ENCODE assay signal across 2 cellular contexts in the genomic region with DNA sequence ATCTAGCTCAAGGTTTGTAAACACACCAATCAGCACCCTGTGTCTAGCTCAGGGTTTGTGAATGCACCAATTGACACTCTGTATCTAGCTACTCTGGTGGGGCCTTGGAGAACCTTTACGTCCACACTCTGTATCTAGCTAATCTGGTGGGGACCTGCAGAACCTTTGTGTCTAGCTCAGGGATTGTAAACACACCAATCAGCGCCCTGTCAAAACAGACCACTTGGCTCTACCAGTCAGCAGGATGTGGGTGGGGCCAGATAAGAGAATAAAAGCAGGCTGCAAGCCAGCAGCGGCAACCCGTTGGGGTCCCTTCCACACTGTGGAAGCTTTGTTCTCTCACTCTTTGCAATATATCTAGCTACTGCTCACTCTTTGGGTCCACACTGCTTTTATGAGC. TPM values are rescaled to one million over a fixed set of nuclear protein-coding genes. Genes with fewer than 3 reads are reported as not detected.
DNase-seq lines count a peak whose midpoint lies in the region; ATAC-seq, FAIRE-seq and TF ChIP-seq lines count a peak whose summit lies in the region.
"Not testable (repeated sequence)": the region's sequence is repeated elsewhere in the genome, so short reads cannot be mapped to it uniquely, and the experiment has no call there.

No MANE protein-coding gene starts in this region.

- not testable (repeated sequence) for H3K9ac ChIP-seq in K562 (ENCODE audit: insufficient read depth in 1 of 2, low read depth in 2 of 2, low read length in 2 of 2); HepG2 (ENCODE audit: insufficient read depth, low read depth, low read length)

- not testable (repeated sequence) for TF ChIP-seq EP300 in K562 (IDR thresholded peaks at IDR 0.05; ENCODE audit: low read length); HepG2 (IDR thresholded peaks at IDR 0.05; ENCODE audit: low read depth in 2 of 2, low read length in 2 of 2); HepG2 (CRISPR knock-in tag; IDR thresholded peaks at IDR 0.05; ENCODE audit: borderline replicate concordance)

- 0 out of 2 replicates have a peak overlapping the region, but pooled peaks have one; percentile 51 for H2AFZ ChIP-seq in K562 (ENCODE audit: low read depth, low read length)
- not testable (repeated sequence) for H2AFZ ChIP-seq in HepG2 (ENCODE audit: low read length)

- not testable (repeated sequence) for ATAC-seq in K562, HepG2

- not testable (repeated sequence) for H3K36me3 ChIP-seq in K562 (ENCODE audit: control insufficient read depth, insufficient read depth, low read length); HepG2 (replicated peaks in 1 of 2; ENCODE audit: control insufficient read depth in 1 of 2, insufficient read depth in 2 of 2, low read length in 2 of 2)

- not testable (repeated sequence) for DNase-seq in K562 (ENCODE audit: extremely low read depth in 1 of 4, low spot score in 3 of 4); HepG2 (ENCODE audit: low spot score)

- in situ Hi-C loops in K562 (cut with MboI); HepG2 (cut with HindIII; ENCODE audit: extremely low pct_ligation_motif_present, low pct_unique_long_range_greater_than_20kb): not testable (repeated sequence)

- intact Hi-C loops in K562 (cut with micrococcal nuclease); HepG2 (cut with micrococcal nuclease; ENCODE audit: unreplicated experiment): not testable (repeated sequence)

- H3K9me1 ChIP-seq in K562 (ENCODE audit: control insufficient read depth, insufficient read depth, low read length): not testable (repeated sequence)

- not testable (repeated sequence) for H3K9me3 ChIP-seq in K562 (replicated peaks; ENCODE audit: control insufficient read depth, insufficient read depth, low read depth, low read length); HepG2 (ENCODE audit: low read length)

- TF ChIP-seq CTCF in K562 (IDR thresholded peaks at IDR 0.05 in 2 of 3, conservative IDR thresholded peaks at IDR 0.05 in 1 of 3; ENCODE audit: insufficient read depth in 2 of 3, low read depth in 1 of 3, low read length in 3 of 3); HepG2 (CRISPR knock-in tag; IDR thresholded peaks at IDR 0.05): not testable (repeated sequence)

- BruUV-seq in K562 (replicated peaks; lab: Mats Ljungman, UMichigan); HepG2 (replicated peaks; lab: Mats Ljungman, UMichigan): not testable (repeated sequence)

- not testable (repeated sequence) for TF ChIP-seq RAD21 in K562 (CRISPR knock-in tag; conservative IDR thresholded peaks at IDR 0.05 in 1 of 2, IDR thresholded peaks at IDR 0.05 in 1 of 2); HepG2 (CRISPR knock-in tag; IDR thresholded peaks at IDR 0.05)

- CTCF ChIA-PET in K562 (lab: Yijun Ruan, JAX; ENCODE audit: low intra/inter-chr PET ratio); HepG2 (lab: Yijun Ruan, JAX; ENCODE audit: low intra/inter-chr PET ratio, low total read pairs): not testable (repeated sequence)

- H3K79me2 ChIP-seq in K562 (ENCODE audit: control insufficient read depth, insufficient read depth, low read length); HepG2 (ENCODE audit: insufficient read depth, low read length): not testable (repeated sequence)

- POLR2A ChIA-PET in K562 (lab: Yijun Ruan, JAX); HepG2 (lab: Yijun Ruan, JAX): not testable (repeated sequence)

- FAIRE-seq in K562 (lab: Jason Lieb, UNC); HepG2 (lab: Jason Lieb, UNC): not testable (repeated sequence)

- not testable (repeated sequence) for H3K4me2 ChIP-seq in K562 (ENCODE audit: insufficient read depth, low read length)
- H3K4me2 ChIP-seq in HepG2 (ENCODE audit: low read depth, low read length): peak overlapping the region; percentile 23

- not testable (repeated sequence) for H3K27me3 ChIP-seq in K562 (ENCODE audit: control insufficient read depth in 2 of 2, insufficient read depth in 2 of 2, low read length in 2 of 2); HepG2 (ENCODE audit: control insufficient read depth in 1 of 2, insufficient read depth in 2 of 2, low read length in 2 of 2)

- not testable (repeated sequence) for H3K4me3 ChIP-seq in K562; HepG2 (replicated peaks in 1 of 3; ENCODE audit: insufficient read depth in 1 of 3, low read depth in 2 of 3, low read length in 3 of 3)

- not testable (repeated sequence) for TF ChIP-seq POLR2A in K562 (conservative IDR thresholded peaks at IDR 0.05); HepG2 (IDR thresholded peaks at IDR 0.05; ENCODE audit: insufficient read depth in 1 of 2, low read depth in 2 of 2, low read length in 2 of 2)

- H3K4me1 ChIP-seq in K562 (replicated peaks in 1 of 2; ENCODE audit: control insufficient read depth in 2 of 2, insufficient read depth in 2 of 2, low read length in 2 of 2): not testable (repeated sequence)
- peaks cover 12% of the 10 kb centered on the region; the same call in 1 of the 2 replicates for H3K4me1 ChIP-seq in HepG2 (ENCODE audit: insufficient read depth, low read length)

- 9% methylated on average over 4 of the region's 4 CpGs for WGBS in K562 (ENCODE audit: insufficient coverage, low coverage, missing lambda C conversion rate)
- 0% methylated on average over 2 of the region's 4 CpGs for WGBS in HepG2 (ENCODE audit: low lambda C conversion rate)

- not testable (repeated sequence) for H3K27ac ChIP-seq in K562 (ENCODE audit: extremely low read depth, low read depth, low read length); HepG2 (ENCODE audit: extremely low read length, insufficient read depth, low read length)

- not testable (repeated sequence) for H4K20me1 ChIP-seq in K562 (replicated peaks; ENCODE audit: control insufficient read depth, insufficient read depth, low read length); HepG2 (ENCODE audit: insufficient read depth, low read length)

TF ChIP-seq in HepG2, 621 proteins besides CTCF, POLR2A, EP300 and RAD21:
- TF ChIP-seq NFYC (CRISPR knock-in tag; IDR thresholded peaks at IDR 0.05) (peak; percentile 66), ZMYM4 (CRISPR knock-in tag; IDR thresholded peaks at IDR 0.05) (peak; percentile 67; the same call in 1 of the 2 replicates), NFYB (CRISPR knock-in tag; IDR thresholded peaks at IDR 0.05) (peak; percentile 59)
TF ChIP-seq in HepG2: peak in this region for 3; not testable (repeated sequence) for 618.

RNA-seq across cellular contexts. Expression of gene SCAF11, which starts 28.3 kb away (rescaled TPM):
- total RNA-seq in K562 (2011; cell fraction: chromatin; rRNA removed; ENCODE audit: low replicate concordance): 46.9 and 187 TPM in 2 replicates
- 28.3 and 42.1 TPM in 2 replicates for total RNA-seq in K562 (2011; cell fraction: nucleolus; rRNA removed)
- 70.9 and 120 TPM in 2 replicates for total RNA-seq in K562 (2011; cell fraction: nucleoplasm; rRNA removed)
- 63.6 and 78.3 TPM in 2 replicates for total RNA-seq in K562 (2014; rRNA removed)
- total RNA-seq in K562 (2014; rRNA removed; fragmentation: Illumina TruSeq; extraction: Trizol): 97.5 and 101 TPM in 2 replicates
- total RNA-seq in K562 (2015; rRNA removed; fragmentation: Illumina TruSeq; extraction: Trizol): 117 and 119 TPM in 2 replicates
- 74.4 and 80.8 TPM in 2 replicates for total RNA-seq in K562 (2021)
- 54.7 and 69.1 TPM in 2 replicates for polyA plus RNA-seq in K562 (2011; rRNA removed)
- 15.5 and 23.2 TPM in 2 replicates for polyA plus RNA-seq in K562 (2011; cell fraction: cytosol; rRNA removed)
- 28.4 and 31.1 TPM in 2 replicates for polyA plus RNA-seq in K562 (2011; cell fraction: nucleus; rRNA removed)
- 39.5 and 53.2 TPM in 2 replicates for polyA plus RNA-seq in K562 (2012)
- polyA plus RNA-seq in K562 (2014; fragmentation: Illumina TruSeq; extraction: Trizol): 70.8 and 80.0 TPM in 2 replicates
- polyA plus RNA-seq in K562 (2014; fragmentation: Nextera tagmentation; extraction: Ambion mirVana): 10 to 100 TPM; 30.4 to 35.7 TPM
- polyA plus RNA-seq in K562 (2014; rRNA removed): 62.8 and 87.1 TPM in 2 replicates
- 215 TPM in 2 replicates for polyA minus RNA-seq in K562 (2011; rRNA and poly(A)+ RNA removed)
- 55.8 and 59.7 TPM in 2 replicates for polyA minus RNA-seq in K562 (2011; cell fraction: cytosol; rRNA and poly(A)+ RNA removed)
- polyA minus RNA-seq in K562 (2011; cell fraction: nucleus; rRNA and poly(A)+ RNA removed): 58.6 and 108 TPM in 2 replicates
- total RNA-seq in HepG2 (2016; rRNA removed; fragmentation: Illumina TruSeq; extraction: Trizol): 38.3 and 74.7 TPM in 2 replicates
- total RNA-seq in HepG2 (2016; cell fraction: cytosol; rRNA removed; fragmentation: Illumina TruSeq; extraction: Trizol; ENCODE audit: low read depth): 10.8 and 10.9 TPM in 2 replicates
- total RNA-seq in HepG2 (2016; cell fraction: insoluble cytoplasmic fraction; rRNA removed; fragmentation: Illumina TruSeq; extraction: Trizol): 41.7 and 68.8 TPM in 2 replicates
- total RNA-seq in HepG2 (2016; cell fraction: membrane; rRNA removed; fragmentation: Illumina TruSeq; extraction: Trizol): 19.9 and 25.4 TPM in 2 replicates
- total RNA-seq in HepG2 (2016; cell fraction: nucleus; rRNA removed; fragmentation: Illumina TruSeq; extraction: Trizol): 87.2 and 87.5 TPM in 2 replicates
- 22.2 and 26.9 TPM in 2 replicates for polyA plus RNA-seq in HepG2 (2011; rRNA removed)
- 15.7 and 18.9 TPM in 2 replicates for polyA plus RNA-seq in HepG2 (2011; cell fraction: cytosol; rRNA removed)
- polyA plus RNA-seq in HepG2 (2011; cell fraction: nucleus; rRNA removed): 19.0 and 20.7 TPM in 2 replicates
- polyA plus RNA-seq in HepG2 (2012): 32.4 and 38.5 TPM in 2 replicates
- polyA plus RNA-seq in HepG2 (2016; cell fraction: cytosol; fragmentation: Illumina TruSeq; extraction: Trizol; ENCODE audit: low read depth): 3.9 and 4.4 TPM in 2 replicates
- polyA plus RNA-seq in HepG2 (2016; cell fraction: insoluble cytoplasmic fraction; fragmentation: Illumina TruSeq; extraction: Trizol; ENCODE audit: low read depth): 57.2 and 62.9 TPM in 2 replicates
- 8.8 and 9.0 TPM in 2 replicates for polyA plus RNA-seq in HepG2 (2016; cell fraction: membrane; fragmentation: Illumina TruSeq; extraction: Trizol; ENCODE audit: low read depth)
- 59.9 and 61.8 TPM in 2 replicates for polyA plus RNA-seq in HepG2 (2016; cell fraction: nucleus; fragmentation: Illumina TruSeq; extraction: Trizol; ENCODE audit: insufficient read depth, low read depth)
- 18.9 and 77.8 TPM in 2 replicates for polyA minus RNA-seq in HepG2 (2011; rRNA and poly(A)+ RNA removed; ENCODE audit: low replicate concordance)
- polyA minus RNA-seq in HepG2 (2011; cell fraction: cytosol; rRNA and poly(A)+ RNA removed): 43.5 and 43.8 TPM in 2 replicates
- polyA minus RNA-seq in HepG2 (2011; cell fraction: nucleus; rRNA and poly(A)+ RNA removed): 169 and 175 TPM in 2 replicates
